Comparison of ENCODE assay signal across 9 cellular contexts in genomic region chr2:162840598-162841246, GRCh38. TPM values are rescaled to one million over a fixed set of nuclear protein-coding genes. Genes with fewer than 3 reads are reported as not detected.
DNase-seq lines count a peak whose midpoint lies in the region; ATAC-seq and TF ChIP-seq lines count a peak whose summit lies in the region.
"Had no signal": no experiment of that assay in that cellular context is flagged by ENCODE, and none has a peak within 500 bp of the region (broad histone marks: within the 10 kb centered on the region; RNA-seq: fewer than 3 reads in every experiment).

No MANE protein-coding gene starts in this region.

- H3K9me3 ChIP-seq in body of pancreas, result no peaks in the 10 kb centered on the region

- TF ChIP-seq CTCF in NB4 (IDR thresholded peaks at IDR 0.05; ENCODE audit: low read depth, low read length), result no peak
- TF ChIP-seq CTCF in body of pancreas (IDR thresholded peaks at IDR 0.05), result no peak

- no peak for TF ChIP-seq POLR2A in NB4 (IDR thresholded peaks at IDR 0.05; ENCODE audit: extremely low read depth, insufficient read length)
- TF ChIP-seq POLR2A in body of pancreas (IDR thresholded peaks at IDR 0.05), result no peak

- peaks cover 27% of the 10 kb centered on the region for H3K27me3 ChIP-seq in H7 (ENCODE audit: control insufficient read depth, insufficient read depth, low read length)
- peaks cover 0 to 9% of the 10 kb centered on the region in 2 donors for H3K27me3 ChIP-seq in body of pancreas

- H3K4me1 Mint-ChIP-seq in activated T-helper 1 cell treated with anti-CD3 and anti-CD28 coated beads, Interleukin-12 subunit alpha, Interleukin-12 subunit beta, Interleukin-2, Interleukin-4 antibody, amounts not matched to agents 30 ng/mL and 10 ng/mL and 1 ng/mL, durations not matched to agents 14 hours and 24 hours and 36 hours (ENCODE audit: low read depth), result no peaks in the 10 kb centered on the region

- no peaks in the 10 kb centered on the region for H3K9me3 Mint-ChIP-seq in activated T-helper 1 cell treated with anti-CD3 and anti-CD28 coated beads, Interleukin-12 subunit alpha, Interleukin-12 subunit beta, Interleukin-2, Interleukin-4 antibody, amounts not matched to agents 30 ng/mL and 10 ng/mL and 1 ng/mL, durations not matched to agents 14 hours and 24 hours and 36 hours

- H3K4me3 ChIP-seq in H7 (ENCODE audit: insufficient read depth, low read depth, low read length), result no peak overlapping the region
- no peak overlapping the region for H3K4me3 ChIP-seq in NB4 (ENCODE audit: low read depth, low read length)
- no peak overlapping the region for H3K4me3 ChIP-seq in body of pancreas

- 10 to 13% methylated on average over 8 of the region's 8 CpGs for WGBS in body of pancreas, 2 donors

- peaks cover 5% of the 10 kb centered on the region for H3K27me3 Mint-ChIP-seq in activated T-helper 1 cell treated with anti-CD3 and anti-CD28 coated beads, Interleukin-12 subunit alpha, Interleukin-12 subunit beta, Interleukin-2, Interleukin-4 antibody, amounts not matched to agents 30 ng/mL and 10 ng/mL and 1 ng/mL, durations not matched to agents 14 hours and 24 hours and 36 hours (ENCODE audit: insufficient read depth)

- peak; percentile 80 for ATAC-seq in body of pancreas
- ATAC-seq: T-cell had no signal

- no peaks in the 10 kb centered on the region for H3K36me3 ChIP-seq in H7 (replicated peaks; ENCODE audit: control insufficient read depth, insufficient read depth, low read length)
- H3K36me3 ChIP-seq in body of pancreas (replicated peaks in 1 of 2; ENCODE audit: insufficient read depth in 1 of 2, low read depth in 2 of 2), result no peaks in the 10 kb centered on the region

- H3K36me3 Mint-ChIP-seq in activated T-helper 1 cell treated with anti-CD3 and anti-CD28 coated beads, Interleukin-12 subunit alpha, Interleukin-12 subunit beta, Interleukin-2, Interleukin-4 antibody, amounts not matched to agents 30 ng/mL and 10 ng/mL and 1 ng/mL, durations not matched to agents 14 hours and 24 hours and 36 hours (ENCODE audit: low read depth), result no peaks in the 10 kb centered on the region
- H3K36me3 Mint-ChIP-seq: T-cell had no signal

- peak; percentile 36 for DNase-seq in NCI-H2196 (lab: John Stamatoyannopoulos, UW; ENCODE audit: unreplicated experiment)
- DNase-seq in NCI-H2196 treated with DMSO at 0.1 percent for 48 hours (lab: John Stamatoyannopoulos, UW; ENCODE audit: unreplicated experiment), result no peak
- peak; percentile 71 for DNase-seq in H7
- DNase-seq in NB4 (ENCODE audit: low read depth), result peak; percentile 79
- peak; percentile 73 to 75 (median 74) for DNase-seq in body of pancreas
- peak; percentile 95 for DNase-seq in left kidney (ENCODE audit: low read depth, low spot score)
- no peak for DNase-seq in NCI-H748 (lab: John Stamatoyannopoulos, UW; ENCODE audit: unreplicated experiment)
- no peak for DNase-seq in activated T-helper 1 cell treated with anti-CD3 and anti-CD28 coated beads, Interleukin-12 subunit alpha, Interleukin-12 subunit beta, Interleukin-2, Interleukin-4 antibody, amounts not matched to agents 30 ng/mL and 10 ng/mL and 1 ng/mL, durations not matched to agents 14 hours and 24 hours and 36 hours (ENCODE audit: low spot score)

- no peak overlapping the region for H3K27ac ChIP-seq in body of pancreas

- no peak overlapping the region for H3K27ac Mint-ChIP-seq in activated T-helper 1 cell treated with anti-CD3 and anti-CD28 coated beads, Interleukin-12 subunit alpha, Interleukin-12 subunit beta, Interleukin-2, Interleukin-4 antibody, amounts not matched to agents 30 ng/mL and 10 ng/mL and 1 ng/mL, durations not matched to agents 14 hours and 24 hours and 36 hours
- H3K27ac Mint-ChIP-seq: T-cell had no signal

- H3K4me3 Mint-ChIP-seq in activated T-helper 1 cell treated with anti-CD3 and anti-CD28 coated beads, Interleukin-12 subunit alpha, Interleukin-12 subunit beta, Interleukin-2, Interleukin-4 antibody, amounts not matched to agents 30 ng/mL and 10 ng/mL and 1 ng/mL, durations not matched to agents 14 hours and 24 hours and 36 hours, result no peak overlapping the region
- H3K4me3 Mint-ChIP-seq: T-cell had no signal

- intact Hi-C loops in body of pancreas (cut with DNase I), result no loop called here
- intact Hi-C loops in activated T-helper 1 cell treated with anti-CD3 and anti-CD28 coated beads, Interleukin-12 subunit alpha, Interleukin-12 subunit beta, Interleukin-2, Interleukin-4 antibody, amounts not matched to agents 30 ng/mL and 10 ng/mL and 1 ng/mL, durations not matched to agents 14 hours and 24 hours and 36 hours (cut with micrococcal nuclease), result no loop called here

- H3K4me1 ChIP-seq in body of pancreas, result peaks cover 16% of the 10 kb centered on the region

RNA-seq across cellular contexts. Expression of gene KCNH7, which starts 2.2 kb away (rescaled TPM):
- 0.03 and 0.59 TPM in 2 replicates for total RNA-seq in H7 (2014; rRNA removed; shearing (Covaris generic))
- not detected for total RNA-seq in body of pancreas
- not detected in 2 replicates for total RNA-seq in activated T-helper 1 cell treated with anti-CD3 and anti-CD28 coated beads, Interleukin-12 subunit alpha, Interleukin-12 subunit beta, Interleukin-2, Interleukin-4 antibody, amounts not matched to agents 30 ng/mL and 10 ng/mL and 1 ng/mL, durations not matched to agents 14 hours and 24 hours and 36 hours
- total RNA-seq: T-cell had no signal

Comparison
In these comparisons a context has a peak if more than half of its experiments do, and no peak if none do; other contexts are left out.
1. DNase-seq: peak in NCI-H2196 (single experiment), H7 (single experiment), NB4 (single experiment), body of pancreas (4 of 4) and left kidney (single experiment); none in NCI-H2196 treated with DMSO at 0.1 percent for 48 hours (single experiment), NCI-H748 (single experiment) and activated T-helper 1 cell treated with anti-CD3 and anti-CD28 coated beads, Interleukin-12 subunit alpha, Interleukin-12 subunit beta, Interleukin-2, Interleukin-4 antibody, amounts not matched to agents 30 ng/mL and 10 ng/mL and 1 ng/mL, durations not matched to agents 14 hours and 24 hours and 36 hours (single experiment).